23 cellular contexts compared by ENCODE assay signal in the genomic region with DNA sequence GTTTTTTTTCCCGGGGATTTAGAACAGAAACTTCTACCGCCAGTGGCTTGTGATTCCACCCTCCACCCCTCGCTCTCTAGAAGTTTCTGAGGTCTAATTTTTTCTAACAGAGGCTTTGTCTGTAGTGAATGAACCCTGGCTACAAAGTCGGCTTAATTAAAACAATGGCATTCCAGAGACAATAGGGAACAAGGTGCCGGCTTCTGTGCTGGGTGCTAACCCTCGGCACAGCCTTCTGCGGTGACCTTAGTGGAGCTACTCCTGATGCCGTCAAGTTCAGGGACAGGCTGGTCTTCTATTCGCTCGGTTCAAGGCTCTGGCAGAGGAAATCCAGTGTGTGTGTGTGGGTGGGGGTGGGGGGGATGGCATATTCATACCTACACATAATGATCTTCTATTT. TPM values are rescaled to one million over a fixed set of nuclear protein-coding genes. Genes with fewer than 3 reads are reported as not detected.
"Had no signal": no experiment of that assay in that cellular context is flagged by ENCODE, and none has a peak within 500 bp of the region (broad histone marks: within the 10 kb centered on the region; RNA-seq: fewer than 3 reads in every experiment).

No MANE protein-coding gene starts in this region.

- H3K27ac ChIP-seq: colonic mucosa, esophagus muscularis mucosa, foreskin keratinocyte, gastroesophageal sphincter, heart left ventricle, left lung, lower lobe of right lung had no signal

- H3K4me3 Mint-ChIP-seq: dendritic cell treated with granulocyte-macrophage colony-stimulating factor and Interleukin-4, amounts not matched to agents 40 ng/mL and 50 ng/mL, for 4 days; effector memory CD8-positive, alpha-beta T cell; memory B cell; mesothelial cell of epicardium; naive B cell had no signal

- ATAC-seq: effector memory CD8-positive, alpha-beta T cell; foreskin keratinocyte; gastroesophageal sphincter; heart left ventricle; left cardiac atrium; left lung; left ventricle myocardium superior; lower lobe of right lung; mucosa of descending colon had no signal

- H3K27me3 ChIP-seq: colonic mucosa had no signal

- H3K9me3 ChIP-seq: colonic mucosa, heart left ventricle, left lung, lower lobe of right lung, mucosa of descending colon had no signal

- H3K4me1 ChIP-seq: colonic mucosa, esophagus muscularis mucosa, foreskin keratinocyte, gastroesophageal sphincter, heart left ventricle, left lung, lower lobe of right lung had no signal

- H3K27ac Mint-ChIP-seq: dendritic cell treated with granulocyte-macrophage colony-stimulating factor and Interleukin-4, amounts not matched to agents 40 ng/mL and 50 ng/mL, for 4 days; effector memory CD8-positive, alpha-beta T cell; memory B cell; mesothelial cell of epicardium; naive B cell had no signal

- DNase-seq: colonic mucosa; cortex of kidney; effector CD8-positive, alpha-beta T cell; effector memory CD8-positive, alpha-beta T cell; foreskin keratinocyte; heart left ventricle; hippocampal formation; left cardiac atrium; left lung; left ventricle myocardium superior; lower lobe of right lung; mesendoderm; mucosa of descending colon; naive B cell had no signal

- H3K36me3 ChIP-seq: colonic mucosa, heart left ventricle, left lung, lower lobe of right lung had no signal

- H3K4me3 ChIP-seq: colonic mucosa, esophagus muscularis mucosa, gastroesophageal sphincter, heart left ventricle, left lung, lower lobe of right lung, mucosa of descending colon had no signal

- H3K9me3 Mint-ChIP-seq: dendritic cell treated with granulocyte-macrophage colony-stimulating factor and Interleukin-4, amounts not matched to agents 40 ng/mL and 50 ng/mL, for 4 days had no signal

- H3K4me1 Mint-ChIP-seq: memory B cell, mesothelial cell of epicardium, naive B cell had no signal

RNA-seq across cellular contexts. Expression of gene ENO4, which starts 32.1 kb away (rescaled TPM):
- total RNA-seq: colonic mucosa, endothelial cell of umbilical vein, epithelial cell of proximal tubule, fibroblast of villous mesenchyme, lung microvascular endothelial cell had no signal
